Comparison of ENCODE assay signal across 28 cellular contexts in genomic region chr7:15925608-15926007, GRCh38.
A peak's percentile ranks its signal among the peaks of the same experiment; 100 is the strongest.
DNase-seq lines count a peak whose midpoint lies in the region; ATAC-seq, FAIRE-seq and TF ChIP-seq lines count a peak whose summit lies in the region.
"Had no signal": no experiment of that assay in that cellular context is flagged by ENCODE, and none has a peak within 500 bp of the region (broad histone marks: within the 10 kb centered on the region; RNA-seq: fewer than 3 reads in every experiment).

No MANE protein-coding gene starts in this region.

- DNase-seq in GM12878 (ENCODE audit: low read depth, low spot score), result no peak
- DNase-seq in adrenal gland, result no peak
- no peak for DNase-seq in SKM-1 (lab: John Stamatoyannopoulos, UW; ENCODE audit: unreplicated experiment)
- DNase-seq: ACHN; activated CD4-positive, alpha-beta memory T cell treated with anti-CD3 and anti-CD28 coated beads for 36 hours; activated CD4-positive, alpha-beta T cell treated with anti-CD3 and anti-CD28 coated beads for 1 hour; anterior cingulate cortex; CD8-positive, alpha-beta T cell; DMS 273 treated with DMSO at 0.1 percent for 48 hours; esophagus squamous epithelium; GOT3; head of caudate nucleus; kidney; left ventricle myocardium superior; mesendoderm; NCI-H446 treated with DMSO at 0.1 percent for 48 hours; NCI-H774; ovary; small intestine; SW 1271; thyroid gland; uterus had no signal

- TF ChIP-seq CTCF in GM12878 (IDR thresholded peaks at IDR 0.05 in 2 of 3, conservative IDR thresholded peaks at IDR 0.05 in 1 of 3; ENCODE audit: control insufficient read depth in 2 of 3, extremely low read depth in 1 of 3, insufficient read depth in 1 of 3, low read depth in 3 of 3, low read length in 3 of 3) (no peak), adrenal gland (IDR thresholded peaks at IDR 0.05) (no peak)

- H3K9me3 ChIP-seq in GM12878 (replicated peaks; ENCODE audit: control insufficient read depth, insufficient read depth, low read length) (no peaks in the 10 kb centered on the region), adrenal gland (replicated peaks in 1 of 3) (no peaks in the 10 kb centered on the region)
- H3K9me3 ChIP-seq: ovary, thyroid gland had no signal

- H3K9ac ChIP-seq in GM12878 (ENCODE audit: control insufficient read depth, insufficient read depth, low read length), result no peak overlapping the region

- no peak for TF ChIP-seq RAD21 in GM12878 (IDR thresholded peaks at IDR 0.05; ENCODE audit: insufficient read depth, low read depth, low read length)

- no peak for TF ChIP-seq EP300 in GM12878 (IDR thresholded peaks at IDR 0.05; ENCODE audit: borderline replicate concordance in 1 of 2, control insufficient read depth in 1 of 2, low read depth in 2 of 2, low read length in 2 of 2)

- no peaks in the 10 kb centered on the region for H4K20me1 ChIP-seq in GM12878 (ENCODE audit: control insufficient read depth, insufficient read depth)

- H3K36me3 ChIP-seq in GM12878 (ENCODE audit: control insufficient read depth in 2 of 2, insufficient read depth in 2 of 2, low read length in 1 of 2) (no peaks in the 10 kb centered on the region), adrenal gland (replicated peaks in 1 of 2) (no peaks in the 10 kb centered on the region)
- H3K36me3 ChIP-seq: breast epithelium, esophagus squamous epithelium, ovary, thyroid gland, uterus had no signal

- in situ Hi-C loops in GM12878 (cut with MboI), result no loop called here

- POLR2A ChIA-PET in GM12878 (lab: Charles Lee), result no interaction called here

- H3K27me3 ChIP-seq in GM12878 (replicated peaks in 1 of 2; ENCODE audit: control insufficient read depth in 2 of 2, insufficient read depth in 2 of 2, low read length in 1 of 2) (no peaks in the 10 kb centered on the region), adrenal gland (no peaks in the 10 kb centered on the region)
- H3K27me3 ChIP-seq: breast epithelium, esophagus squamous epithelium, foreskin keratinocyte, ovary, thyroid gland, uterus had no signal

- SMC1A ChIA-PET in GM12878 (lab: Charles Lee; ENCODE audit: uncharacterized antibody, unreplicated experiment), result interaction anchor here (1.0 kb wide), 1 partner anchor 8 kb away, joined by 3 read pairs; no protein-coding TSS in a partner anchor

- 0% methylated on average over 1 of the region's 1 CpG for WGBS in GM12878 (ENCODE audit: insufficient coverage, insufficient replicate concordance, low lambda C conversion rate, missing lambda C conversion rate)
- 79 to 100% (median 90%) methylated on average over 1 of the region's 1 CpG for WGBS in adrenal gland, 4 donors

- no peaks in the 10 kb centered on the region for H3K79me2 ChIP-seq in GM12878 (ENCODE audit: control insufficient read depth, insufficient read depth, low read length)

- CTCF ChIA-PET in GM12878 (lab: Yijun Ruan, JAX), result no interaction called here

- H3K4me3 ChIP-seq in GM12878 (no peak overlapping the region), adrenal gland (no peak overlapping the region)
- H3K4me3 ChIP-seq: breast epithelium, esophagus squamous epithelium, ovary, thyroid gland, uterus had no signal

- H3K27ac ChIP-seq in GM12878 (ENCODE audit: control insufficient read depth, insufficient read depth) (no peak overlapping the region), adrenal gland (no peak overlapping the region)
- H3K27ac ChIP-seq: breast epithelium, esophagus squamous epithelium, foreskin keratinocyte, ovary, thyroid gland, uterus had no signal

- BruUV-seq in GM12878 (replicated peaks; lab: Mats Ljungman, UMichigan), result no TSS peak

- RAD21 ChIA-PET in GM12878 (lab: Charles Lee; ENCODE audit: unreplicated experiment), result no interaction called here

- intact Hi-C loops in GM12878 (cut with micrococcal nuclease; ENCODE audit: unreplicated experiment) (no loop called here), adrenal gland (cut with DNase I) (no loop called here)

- no peak overlapping the region for H3K4me2 ChIP-seq in GM12878 (ENCODE audit: control insufficient read depth, insufficient read depth)

- H3K4me1 ChIP-seq in GM12878 (ENCODE audit: control insufficient read depth, insufficient read depth, low read length) (no peaks in the 10 kb centered on the region), adrenal gland (replicated peaks in 1 of 2) (no peaks in the 10 kb centered on the region)
- H3K4me1 ChIP-seq: breast epithelium, esophagus squamous epithelium, foreskin keratinocyte, thyroid gland, uterus had no signal

- peak; percentile 58 for ATAC-seq in GM18907 (IDR thresholded peaks at IDR 0.05; ENCODE audit: unreplicated experiment)
- ATAC-seq in HG02610 (IDR thresholded peaks at IDR 0.05; ENCODE audit: unreplicated experiment), result peak; percentile 99
- ATAC-seq in HG02938 (IDR thresholded peaks at IDR 0.05; ENCODE audit: unreplicated experiment), result peak; percentile 78
- ATAC-seq in GM12878, result peak; percentile 78
- no peak for ATAC-seq in HG02981 (IDR thresholded peaks at IDR 0.05; ENCODE audit: unreplicated experiment)
- ATAC-seq: CD8-positive, alpha-beta T cell; left ventricle myocardium superior had no signal

- TF ChIP-seq POLR2A in GM12878 (IDR thresholded peaks at IDR 0.05; ENCODE audit: low read depth, low read length) (no peak), adrenal gland (IDR thresholded peaks at IDR 0.05) (no peak)

- FAIRE-seq in GM12878 (lab: Jason Lieb, UNC), result no peak
- FAIRE-seq: kidney, small intestine had no signal

- no peak overlapping the region for H2AFZ ChIP-seq in GM12878 (ENCODE audit: control insufficient read depth, low read depth, low read length)

TF ChIP-seq in GM12878, 131 proteins besides CTCF, POLR2A, EP300 and RAD21:
- no peak for TF ChIP-seq STAT3 (IDR thresholded peaks at IDR 0.05; ENCODE audit: low read depth, low read length)
- peak in 1 of 2 experiments; percentile 21; a peak in 1 of 4 replicates for TF ChIP-seq IKZF2 (IDR thresholded peaks at IDR 0.05)
